ENCODE assay signal across 8 cellular contexts in genomic region chr12:30794591-30795409, GRCh38. TPM values are rescaled to one million over a fixed set of nuclear protein-coding genes. Genes with fewer than 3 reads are reported as not detected.
DNase-seq lines count a peak whose midpoint lies in the region; ATAC-seq and TF ChIP-seq lines count a peak whose summit lies in the region.

No MANE protein-coding gene starts in this region.

- H3K36me3 Mint-ChIP-seq in Calu3 (ENCODE audit: insufficient read depth, unreplicated experiment): peaks cover 45% of the 10 kb centered on the region

- H3K9me3 Mint-ChIP-seq in Calu3 (ENCODE audit: low read depth, unreplicated experiment): no peaks in the 10 kb centered on the region

- BruUV-seq in Calu3 (replicated peaks; lab: Mats Ljungman, UMichigan): TSS peak; percentile 74

- intact Hi-C loops in Calu3 (cut with micrococcal nuclease; ENCODE audit: unreplicated experiment) (loop anchor here (1.0 to 2.0 kb wide), 2 partner anchors 39 to 100 kb away; partner anchors contain the start of gene IPO8), upper lobe of right lung (cut with DNase I) (no loop called here)

- H3K4me3 ChIP-seq in astrocyte of the spinal cord (ENCODE audit: low read depth, low read length): peak overlapping the region; percentile 52
- peak overlapping the region; percentile 57 for H3K4me3 ChIP-seq in upper lobe of right lung

- peak; percentile 4 for ATAC-seq in upper lobe of right lung
- no peak for ATAC-seq in GM19455 (IDR thresholded peaks at IDR 0.05; ENCODE audit: unreplicated experiment)

- in situ Hi-C loops in astrocyte of the spinal cord (cut with HindIII; ENCODE audit: low sequenced_read_pairs): no loop called here

- peak overlapping the region; percentile 89 for H3K4me3 Mint-ChIP-seq in Calu3 (ENCODE audit: low read depth, unreplicated experiment)

- DNase-seq in Calu3 (peak; percentile 72), NCI-H146 (lab: John Stamatoyannopoulos, UW) (peak; percentile 91), astrocyte of the spinal cord (ENCODE audit: low read depth, low spot score) (peak; percentile 97), iris pigment epithelial cell (ENCODE audit: low read depth) (peak; percentile 90), upper lobe of right lung (no peak), NCI-H2227 treated with DMSO at 0.1 percent for 48 hours (lab: John Stamatoyannopoulos, UW) (no peak), medulla oblongata (ENCODE audit: extremely low spot score) (no peak)

- H3K4me1 ChIP-seq in upper lobe of right lung: peaks cover 4% of the 10 kb centered on the region

- peaks cover 51% of the 10 kb centered on the region for H3K4me1 Mint-ChIP-seq in Calu3 (ENCODE audit: low read depth, unreplicated experiment)

- H3K9me3 ChIP-seq in upper lobe of right lung: no peaks in the 10 kb centered on the region

- peaks cover 9% of the 10 kb centered on the region for H3K27me3 ChIP-seq in upper lobe of right lung

- H3K36me3 ChIP-seq in upper lobe of right lung: no peaks in the 10 kb centered on the region

- TF ChIP-seq CTCF in Calu3 (IDR thresholded peaks at IDR 0.05; ENCODE audit: unreplicated experiment): no peak
- no peak for TF ChIP-seq CTCF in astrocyte of the spinal cord (IDR thresholded peaks at IDR 0.05; ENCODE audit: low read depth, low read length)
- TF ChIP-seq CTCF in upper lobe of right lung (IDR thresholded peaks at IDR 0.05): no peak

- peak overlapping the region; percentile 24 for H3K27ac ChIP-seq in upper lobe of right lung

- CTCF ChIA-PET in Calu3 (lab: Charles Lee): interaction anchor here (1.0 to 3.2 kb wide), 4 partner anchors 40 to 99 kb away, joined by 3 to 36 read pairs (median 10); partner anchors contain the start of genes CAPRIN2 and IPO8

- no peaks in the 10 kb centered on the region for H3K27me3 Mint-ChIP-seq in Calu3 (ENCODE audit: unreplicated experiment)

- H3K27ac Mint-ChIP-seq in Calu3 (ENCODE audit: unreplicated experiment): peak overlapping the region; percentile 89

RNA-seq across cellular contexts. Expression of gene CAPRIN2, which starts 40.0 kb away (rescaled TPM):
- 48.5 and 52.2 TPM in 2 replicates for total RNA-seq in Calu3 (2022)
- total RNA-seq in upper lobe of right lung: 17.2 TPM

Comparison
In these comparisons a context has a peak if more than half of its experiments do, and no peak if none do; other contexts are left out.
1. DNase-seq: peak in Calu3 (single experiment), NCI-H146 (single experiment), astrocyte of the spinal cord (single experiment) and iris pigment epithelial cell (single experiment); none in upper lobe of right lung (single experiment), NCI-H2227 treated with DMSO at 0.1 percent for 48 hours (single experiment) and medulla oblongata (single experiment).